16 cellular contexts compared by ENCODE assay signal in the genomic region with DNA sequence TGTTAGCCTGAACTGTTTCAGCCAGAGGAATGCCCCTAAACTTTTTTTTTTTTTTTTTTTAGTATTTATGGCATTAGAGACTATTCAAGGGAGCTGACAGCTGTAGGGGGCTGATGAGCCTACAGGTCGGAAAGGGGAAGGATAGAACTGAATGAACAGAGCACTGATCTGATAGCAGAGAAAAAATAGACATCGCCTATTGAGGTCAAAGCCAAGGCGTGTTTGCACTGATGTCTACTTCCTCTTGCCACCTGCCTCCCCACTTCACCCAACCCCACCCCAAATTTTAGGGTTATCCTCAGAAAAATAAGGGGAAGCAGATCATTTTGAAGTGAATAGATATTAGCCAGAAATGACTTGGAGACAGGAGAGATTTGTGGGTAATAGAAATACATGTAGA.
DNase-seq lines count a peak whose midpoint lies in the region; ATAC-seq and FAIRE-seq lines count a peak whose summit lies in the region.
"Had no signal": no experiment of that assay in that cellular context is flagged by ENCODE, and none has a peak within 500 bp of the region (broad histone marks: within the 10 kb centered on the region; RNA-seq: fewer than 3 reads in every experiment).

No MANE protein-coding gene starts in this region.

- FAIRE-seq in urothelium cell line (lab: Jason Lieb, UNC), result no peak
- FAIRE-seq: A204.1 had no signal

- DNase-seq in AML-193 (lab: John Stamatoyannopoulos, UW), result peak; percentile 18 to 29
- peak; percentile 11 for DNase-seq in MV-4-11 (lab: John Stamatoyannopoulos, UW)
- no peak for DNase-seq in GM03348 (ENCODE audit: low spot score)
- no peak for DNase-seq in urothelium cell line (ENCODE audit: low spot score)
- DNase-seq in NCI-H748 (lab: John Stamatoyannopoulos, UW; ENCODE audit: unreplicated experiment), result no peak
- no peak for DNase-seq in amygdala (lab: John Stamatoyannopoulos, UW)
- DNase-seq: activated gamma-delta T cell treated with Interleukin-2 at 50 U/mL for 16 hours, DMS153, foreskin fibroblast, NCI-H510A, RPMI8226, T1000, transverse colon had no signal

- ATAC-seq in GM18511 (IDR thresholded peaks at IDR 0.05; ENCODE audit: unreplicated experiment), result peak; percentile 37
- ATAC-seq in HG02852 (IDR thresholded peaks at IDR 0.05; ENCODE audit: unreplicated experiment), result peak; percentile 38

Comparison
In these comparisons a context has a peak if more than half of its experiments do, and no peak if none do; other contexts are left out.
1. DNase-seq: peak in AML-193 (2 of 2) and MV-4-11 (single experiment); none in GM03348 (single experiment), urothelium cell line (single experiment), NCI-H748 (single experiment) and amygdala (0 of 56).